8 cellular contexts compared by ENCODE assay signal in the genomic region with DNA sequence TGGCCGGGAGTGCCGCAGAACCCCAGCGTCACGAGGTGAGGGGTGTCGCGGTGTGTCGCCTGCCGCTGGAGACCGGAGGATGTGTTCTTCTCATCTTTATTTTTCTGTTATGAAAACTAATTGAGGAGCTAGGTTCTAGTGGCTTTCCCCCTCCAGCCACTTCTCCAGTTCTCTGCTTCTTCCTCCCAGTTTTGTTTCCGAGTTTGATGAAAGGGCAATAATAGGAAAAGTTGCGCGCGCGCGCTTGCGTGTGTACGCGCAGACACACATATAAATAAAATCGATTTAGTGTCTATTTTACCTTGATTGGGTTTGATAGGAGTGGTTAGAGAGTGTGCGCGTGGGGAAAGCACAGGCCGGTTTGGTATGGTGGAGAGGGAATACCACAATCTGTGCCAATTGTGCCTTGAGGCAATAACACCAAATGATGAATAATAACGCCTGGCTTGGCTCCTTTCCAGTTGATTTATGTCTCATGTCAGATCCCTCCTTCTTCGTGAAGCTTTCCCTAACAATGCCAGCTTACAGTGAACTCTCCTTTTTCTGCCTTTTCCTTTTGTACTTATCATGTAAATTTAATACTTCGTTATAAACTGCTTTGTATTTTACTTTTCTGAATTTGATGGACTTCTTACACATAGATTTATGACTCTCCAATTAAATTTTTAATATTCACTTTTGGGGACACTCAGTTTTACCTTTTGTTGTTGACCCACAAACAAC. TPM values are rescaled to one million over a fixed set of nuclear protein-coding genes. Genes with fewer than 3 reads are reported as not detected.
A peak's percentile ranks its signal among the peaks of the same experiment; 100 is the strongest.
DNase-seq lines count a peak whose midpoint lies in the region; ATAC-seq and TF ChIP-seq lines count a peak whose summit lies in the region.

No MANE protein-coding gene starts in this region.

- 0 out of 7 replicates have a peak overlapping the region, but pooled peaks of 1 of the 3 experiments have one; percentile 36 for H3K27ac Mint-ChIP-seq in H9

- no peaks in the 10 kb centered on the region for H3K79me1 ChIP-seq in H9 (ENCODE audit: insufficient read depth, low read depth, low read length, poor library complexity, severe bottlenecking)

- no peak overlapping the region for H4K5ac ChIP-seq in H9 (ENCODE audit: insufficient read length, low read depth, low read length)

- TF ChIP-seq CTCF in AG04450 (IDR thresholded peaks at IDR 0.05; ENCODE audit: low read depth, low read length) (no peak), H9 (conservative IDR thresholded peaks at IDR 0.05) (no peak; the same call in 2 of the 3 replicates), neutrophil (IDR thresholded peaks at IDR 0.05) (no peak)

- DNase-seq in AG04450 (ENCODE audit: low read depth, low spot score) (peak; percentile 55), H9 (no peak), NCI-H748 (lab: John Stamatoyannopoulos, UW; ENCODE audit: unreplicated experiment) (peak; percentile 66), fibroblast of peridontal ligament (ENCODE audit: extremely low read depth) (peak; percentile 92)
- DNase-seq in activated T-cell treated with anti-CD3 and anti-CD28 coated beads, Interleukin-2, amount 50 U/mL, for 4 hours: peak; percentile 7

- peak overlapping the region; percentile 92 to 95 for H3K4me3 Mint-ChIP-seq in H9
- peak overlapping the region; percentile 96 for H3K4me3 Mint-ChIP-seq in activated T-cell treated with anti-CD3 and anti-CD28 coated beads, Interleukin-2, amount 50 U/mL, for 4 hours

- H3K27me3 ChIP-seq in AG04450 (ENCODE audit: control insufficient read depth, insufficient read depth, low read length): no peaks in the 10 kb centered on the region
- no peaks in the 10 kb centered on the region; the same call in 1 of the 2 replicates for H3K27me3 ChIP-seq in H9 (ENCODE audit: insufficient read depth, low read length)
- no peaks in the 10 kb centered on the region for H3K27me3 ChIP-seq in neutrophil

- no CpG with 5 or more reads among the region's 25 CpGs for WGBS in H9 (ENCODE audit: extremely low coverage, insufficient read length, low lambda C conversion rate)

- H2BK120ac ChIP-seq in H9 (ENCODE audit: low read depth, low read length, poor library complexity, severe bottlenecking): no peak overlapping the region

- H2AFZ ChIP-seq in H9 (ENCODE audit: low read length): no peak overlapping the region

- H3K36me3 Mint-ChIP-seq in H9 (ENCODE audit: insufficient read depth in 1 of 3, low read depth in 3 of 3): peaks cover 10 to 32% (median 17%) of the 10 kb centered on the region in 3 experiments
- H3K36me3 Mint-ChIP-seq in activated T-cell treated with anti-CD3 and anti-CD28 coated beads, Interleukin-2, amount 50 U/mL, for 4 hours (ENCODE audit: insufficient read depth): peaks cover 23% of the 10 kb centered on the region

- CTCF ChIA-PET in AG04450 (lab: Charles Lee): interaction anchor here (0.5 to 6.3 kb wide), 13 partner anchors 9 to 1434 kb away, joined by 3 to 62 read pairs (median 5); partner anchors contain the start of genes RSRC1 and SSR3

- no peak overlapping the region for H3T11ph ChIP-seq in H9 (ENCODE audit: low read length)

- H3K9me3 ChIP-seq in AG04450 (ENCODE audit: control insufficient read depth, insufficient read depth, low read length) (no peaks in the 10 kb centered on the region; the same call in 1 of the 2 replicates), H9 (ENCODE audit: control insufficient read depth, low read depth, low read length) (no peaks in the 10 kb centered on the region), neutrophil (no peaks in the 10 kb centered on the region)

- no peak for ATAC-seq in activated T-cell treated with anti-CD3 and anti-CD28 coated beads, Interleukin-2, amount 50 U/mL, for 4 hours
- ATAC-seq in HG03442 (IDR thresholded peaks at IDR 0.05; ENCODE audit: unreplicated experiment): no peak
- no peak for ATAC-seq in GM21825 (IDR thresholded peaks at IDR 0.05; ENCODE audit: unreplicated experiment)

- H4K8ac ChIP-seq in H9 (replicated peaks; ENCODE audit: insufficient read length, low read depth, low read length): no peak overlapping the region

- H3K27ac ChIP-seq in AG04450 (ENCODE audit: low read depth, low read length) (peak overlapping the region; percentile 58), H9 (ENCODE audit: insufficient read length, low read depth, low read length) (no peak overlapping the region), neutrophil (peak overlapping the region; percentile 94)

- H3K36me3 ChIP-seq in neutrophil: peaks cover 11% of the 10 kb centered on the region

- H3K4me2 ChIP-seq in H9 (ENCODE audit: insufficient read depth, insufficient read length, low read length): peak overlapping the region; percentile 86

- H3K27me3 Mint-ChIP-seq in H9 (ENCODE audit: low read depth): peaks cover 10% of the 10 kb centered on the region
- no peaks in the 10 kb centered on the region for H3K27me3 Mint-ChIP-seq in activated T-cell treated with anti-CD3 and anti-CD28 coated beads, Interleukin-2, amount 50 U/mL, for 4 hours (ENCODE audit: low read depth)

- H2BK12ac ChIP-seq in H9 (ENCODE audit: insufficient read length, low read depth, low read length): no peak overlapping the region

- H3K56ac ChIP-seq in H9 (ENCODE audit: insufficient read length, low read depth, low read length): no peak overlapping the region

- H3K18ac ChIP-seq in H9 (ENCODE audit: insufficient read length, low read depth, low read length): peak overlapping the region; percentile 65

- no peak overlapping the region for H3K4ac ChIP-seq in H9 (ENCODE audit: low read depth, low read length)

- no peak overlapping the region for H3K23ac ChIP-seq in H9 (ENCODE audit: insufficient read length, low read depth, low read length)

- H3K4me1 Mint-ChIP-seq in H9: peaks cover 25 to 46% of the 10 kb centered on the region in 2 experiments
- H3K4me1 Mint-ChIP-seq in activated T-cell treated with anti-CD3 and anti-CD28 coated beads, Interleukin-2, amount 50 U/mL, for 4 hours (ENCODE audit: low read depth): peaks cover 48% of the 10 kb centered on the region

- no peak overlapping the region for H2AK5ac ChIP-seq in H9 (ENCODE audit: insufficient read length, low read length)

- H3K4me3 ChIP-seq in AG04450 (ENCODE audit: low read depth, low read length) (peak overlapping the region; percentile 82), neutrophil (ENCODE audit: low read depth in 1 of 2, low read length in 1 of 2) (peak overlapping the region; percentile 86 to 93)

- no peak overlapping the region for H2BK5ac ChIP-seq in H9 (ENCODE audit: insufficient read length, low read length)

- peaks cover 7% of the 10 kb centered on the region for H3K23me2 ChIP-seq in H9 (ENCODE audit: insufficient read length, low read depth, low read length, poor library complexity, severe bottlenecking)

- H2BK15ac ChIP-seq in H9 (ENCODE audit: low read depth, low read length): no peak overlapping the region

- 0 out of 2 replicates have a peak overlapping the region, but pooled peaks have one; percentile 12 for H3K14ac ChIP-seq in H9 (ENCODE audit: insufficient read depth, low read length)

- H4K20me1 ChIP-seq in H9 (ENCODE audit: control insufficient read depth, insufficient read depth, insufficient read length): no peaks in the 10 kb centered on the region

- peak overlapping the region; percentile 55 for H3K9ac ChIP-seq in H9 (ENCODE audit: extremely low read depth, insufficient read length, low read length)

- H4K91ac ChIP-seq in H9 (ENCODE audit: insufficient read length, low read depth, low read length): no peak overlapping the region

- no peaks in the 10 kb centered on the region for H3K9me3 Mint-ChIP-seq in H9
- no peaks in the 10 kb centered on the region for H3K9me3 Mint-ChIP-seq in activated T-cell treated with anti-CD3 and anti-CD28 coated beads, Interleukin-2, amount 50 U/mL, for 4 hours

- no peak overlapping the region for H2BK20ac ChIP-seq in H9 (ENCODE audit: low read depth, low read length, poor library complexity, severe bottlenecking)

- H3K79me2 ChIP-seq in H9 (ENCODE audit: insufficient read depth, low read length): no peaks in the 10 kb centered on the region; the same call in 1 of the 2 replicates

- no peaks in the 10 kb centered on the region for H3K4me1 ChIP-seq in H9 (ENCODE audit: insufficient read depth, low read length)
- H3K4me1 ChIP-seq in neutrophil (ENCODE audit: control insufficient read depth in 1 of 2, insufficient read depth in 1 of 2, low read depth in 1 of 2, low read length in 1 of 2): peaks cover 34 to 52% of the 10 kb centered on the region in 2 experiments

- POLR2A ChIA-PET in AG04450 (lab: Yijun Ruan, JAX): interaction anchor here (1.0 to 3.5 kb wide), 6 partner anchors 121 to 413 kb away, joined by 3 to 23 read pairs (median 6); partner anchors contain the start of gene SSR3

RNA-seq across cellular contexts. Expression of gene TIPARP, which starts 1.5 kb away (rescaled TPM):
- 17.8 and 25.1 TPM in 2 replicates for polyA plus RNA-seq in AG04450 (2011; rRNA removed)
- 31.4 and 46.1 TPM in 2 replicates for polyA minus RNA-seq in AG04450 (2011; rRNA and poly(A)+ RNA removed)
- total RNA-seq in H9 (2021): 5.9 TPM in 2 replicates
- total RNA-seq in activated T-cell treated with anti-CD3 and anti-CD28 coated beads, Interleukin-2, amount 50 U/mL, for 4 hours: 10 to 100 TPM; 18.2 to 21.7 (median 20.4) TPM
